8 cellular contexts compared by ENCODE assay signal in genomic region chr2:170530284-170530745, GRCh38.
DNase-seq lines count a peak whose midpoint lies in the region; ATAC-seq, FAIRE-seq and TF ChIP-seq lines count a peak whose summit lies in the region.

No MANE protein-coding gene starts in this region.

- H4K5ac ChIP-seq in H1 (ENCODE audit: insufficient read length, low read depth, low read length), result no peak overlapping the region

- TF ChIP-seq CTCF in H1 (IDR thresholded peaks at IDR 0.05; ENCODE audit: control extremely low read depth in 1 of 3, insufficient read depth in 1 of 3, low read depth in 1 of 3, low read length in 3 of 3), result no peak
- no peak for TF ChIP-seq CTCF in nephron (IDR thresholded peaks at IDR 0.05; ENCODE audit: unreplicated experiment in 3 of 3)

- H3K36me3 ChIP-seq in H1 (ENCODE audit: control insufficient read depth in 2 of 4, insufficient read depth in 4 of 4, low read length in 3 of 4), result no peaks in the 10 kb centered on the region

- H3K79me1 ChIP-seq in H1 (ENCODE audit: low read depth, low read length), result no peaks in the 10 kb centered on the region

- H3K23me2 ChIP-seq in H1 (ENCODE audit: low read depth, low read length), result no peaks in the 10 kb centered on the region; the same call in 1 of the 2 replicates

- H3K9me3 ChIP-seq in H1 (ENCODE audit: insufficient read depth in 2 of 2, low read depth in 1 of 2, low read length in 1 of 2), result no peaks in the 10 kb centered on the region

- no peak overlapping the region for H3K14ac ChIP-seq in H1 (ENCODE audit: insufficient read length)

- peak overlapping the region; percentile 2 to 11 (median 10) for H3K4me3 Mint-ChIP-seq in nephron

- no peak for TF ChIP-seq POLR2A in H1 (IDR thresholded peaks at IDR 0.05; ENCODE audit: control extremely low read depth in 1 of 2, low read depth in 2 of 2, low read length in 2 of 2)

- 0 out of 7 replicates have a peak, but pooled peaks cover 0 to 4% (median 0%) of the 10 kb centered on the region in 4 experiments for H3K27me3 ChIP-seq in H1 (replicated peaks in 1 of 4; ENCODE audit: control insufficient read depth in 3 of 4, extremely low read depth in 1 of 4, insufficient read depth in 3 of 4, low read length in 3 of 4)

- no peaks in the 10 kb centered on the region for H4K20me1 ChIP-seq in H1 (replicated peaks in 1 of 2; ENCODE audit: control insufficient read depth in 1 of 2, insufficient read depth in 2 of 2, low read length in 2 of 2)

- ATAC-seq in HG03432 (IDR thresholded peaks at IDR 0.05; ENCODE audit: unreplicated experiment), result no peak

- 0 out of 2 replicates have a peak overlapping the region, but pooled peaks have one; percentile 75 for H4K8ac ChIP-seq in H1 (ENCODE audit: extremely low read depth, insufficient read depth, low read length)

- CTCF ChIA-PET in H1 (lab: Charles Lee; ENCODE audit: partially characterized antibody), result interaction anchor here (0.6 to 1.5 kb wide), 4 partner anchors 9 to 195 kb away, joined by 3 to 4 read pairs (median 4); no protein-coding TSS in a partner anchor

- H3K4ac ChIP-seq in H1 (replicated peaks; ENCODE audit: insufficient read length, low read depth, low read length), result no peak overlapping the region

- H3K9ac ChIP-seq in H1 (replicated peaks in 1 of 4; ENCODE audit: extremely low read depth in 1 of 4, low read depth in 3 of 4, low read length in 3 of 4), result no peak overlapping the region

- no peak overlapping the region for H2AK5ac ChIP-seq in H1 (ENCODE audit: low read depth, low read length)

- H2BK15ac ChIP-seq in H1 (ENCODE audit: low read length), result no peak overlapping the region

- H3K4me1 ChIP-seq in H1 (replicated peaks in 1 of 4; ENCODE audit: control insufficient read depth in 3 of 4, insufficient read depth in 4 of 4, low read length in 3 of 4), result peaks cover 0 to 5% (median 5%) of the 10 kb centered on the region in 4 experiments; a peak in 3 of 7 replicates

- 67% methylated on average over 7 of the region's 7 CpGs; no CpG with 5 or more reads in 1 of the 2 experiments for WGBS in H1 (ENCODE audit: extremely low coverage in 1 of 2, insufficient coverage in 1 of 2, insufficient read length in 1 of 2, insufficient replicate concordance in 2 of 2, low coverage in 1 of 2, low lambda C conversion rate in 2 of 2, missing lambda C conversion rate in 1 of 2), 2 experiments

- 0 out of 2 replicates have a peak overlapping the region, but pooled peaks have one; percentile 39 for H3K18ac ChIP-seq in H1 (ENCODE audit: extremely low read depth, low read length)

- peaks cover 9% of the 10 kb centered on the region for H3K27me3 Mint-ChIP-seq in nephron (ENCODE audit: low read depth)

- H3K79me2 ChIP-seq in H1 (ENCODE audit: control insufficient read depth in 1 of 2, insufficient read depth in 2 of 2, low read length in 2 of 2), result no peaks in the 10 kb centered on the region

- FAIRE-seq in H1 (lab: Jason Lieb, UNC), result no peak

- no peak for TF ChIP-seq EP300 in H1 (IDR thresholded peaks at IDR 0.05; ENCODE audit: borderline replicate concordance in 1 of 2, low read depth in 2 of 2, low read length in 2 of 2)

- no peaks in the 10 kb centered on the region for H3K36me3 Mint-ChIP-seq in nephron (ENCODE audit: low read depth)

- no peak overlapping the region for H3K27ac ChIP-seq in H1 (ENCODE audit: low read depth, low read length)

- POLR2A ChIA-PET in H1 (lab: Charles Lee; ENCODE audit: partially characterized antibody), result no interaction called here

- H2AFZ ChIP-seq in H1 (ENCODE audit: low read length), result peak overlapping the region; percentile 93

- no peak overlapping the region for H4K91ac ChIP-seq in H1 (replicated peaks; ENCODE audit: insufficient read length, low read length)

- H3K4me1 Mint-ChIP-seq in nephron, result peaks cover 33% of the 10 kb centered on the region

- DNase-seq in Daoy (ENCODE audit: low read depth) (peak; percentile 91), NCI-H2227 (lab: John Stamatoyannopoulos, UW; ENCODE audit: unreplicated experiment) (peak; percentile 89), H1 (ENCODE audit: low read depth in 1 of 2, low spot score in 2 of 2) (peak in 1 of 2 experiments; percentile 57), AG08395 (ENCODE audit: low spot score) (no peak), cerebellum (ENCODE audit: low spot score) (no peak)
- no peak for DNase-seq in stimulated activated CD4-positive, alpha-beta T cell treated with anti-CD3 and anti-CD28 coated beads, Interleukin-2, amount 100 ng/mL, for 24 hours

- no peak overlapping the region for H3K23ac ChIP-seq in H1 (ENCODE audit: insufficient read length)

- H2BK12ac ChIP-seq in H1 (ENCODE audit: low read depth, low read length), result peak overlapping the region; percentile 42; the same call in 1 of the 2 replicates

- H2BK20ac ChIP-seq in H1 (ENCODE audit: low read length), result no peak overlapping the region

- H3K56ac ChIP-seq in H1 (replicated peaks; ENCODE audit: insufficient read length, low read depth, low read length), result no peak overlapping the region

- peak overlapping the region in 1 of 2 experiments; percentile 21; a peak in 1 of 4 replicates for H3K4me2 ChIP-seq in H1 (ENCODE audit: insufficient read depth in 1 of 2, low read depth in 2 of 2, low read length in 2 of 2)

- TF ChIP-seq RAD21 in H1 (IDR thresholded peaks at IDR 0.05 in 1 of 2, conservative IDR thresholded peaks at IDR 0.05 in 1 of 2; ENCODE audit: low read depth in 2 of 2, low read length in 2 of 2), result peak in 1 of 2 experiments; percentile 25; a peak in 1 of 4 replicates

- peak overlapping the region in 1 of 3 experiments; percentile 10 for H3K27ac Mint-ChIP-seq in nephron

- no peaks in the 10 kb centered on the region for H3K9me3 Mint-ChIP-seq in nephron

- H2BK5ac ChIP-seq in H1 (ENCODE audit: low read depth, low read length), result peak overlapping the region; percentile 14; the same call in 1 of the 2 replicates

- no peak overlapping the region for H2BK120ac ChIP-seq in H1 (replicated peaks; ENCODE audit: low read depth, low read length)

- H3K4me3 ChIP-seq in H1 (ENCODE audit: extremely low read depth in 1 of 4, insufficient read depth in 2 of 4, low read depth in 3 of 4, low read length in 4 of 4), result no peak overlapping the region

TF ChIP-seq in H1, 55 proteins besides CTCF, POLR2A, EP300 and RAD21:
- TF ChIP-seq EZH2 (IDR thresholded peaks at IDR 0.05; ENCODE audit: low read depth, low read length, severe bottlenecking), result no peak
- no peak for TF ChIP-seq HDAC2 (IDR thresholded peaks at IDR 0.05; ENCODE audit: borderline replicate concordance in 1 of 2, low read depth in 2 of 2, low read length in 2 of 2)
- no peak for TF ChIP-seq BACH1 (IDR thresholded peaks at IDR 0.05; ENCODE audit: low read length)
- no peak for TF ChIP-seq GTF2F1 (IDR thresholded peaks at IDR 0.05; ENCODE audit: borderline replicate concordance, low read depth, low read length)
- TF ChIP-seq POU5F1 (IDR thresholded peaks at IDR 0.05; ENCODE audit: low read depth, low read length), result no peak

Comparison
In these comparisons a context has a peak if more than half of its experiments do, and no peak if none do; other contexts are left out.
1. DNase-seq: peak in Daoy (single experiment) and NCI-H2227 (single experiment); none in AG08395 (single experiment), cerebellum (single experiment) and stimulated activated CD4-positive, alpha-beta T cell treated with anti-CD3 and anti-CD28 coated beads, Interleukin-2, amount 100 ng/mL, for 24 hours (0 of 2).